3 cellular contexts compared by ENCODE assay signal in the genomic region with DNA sequence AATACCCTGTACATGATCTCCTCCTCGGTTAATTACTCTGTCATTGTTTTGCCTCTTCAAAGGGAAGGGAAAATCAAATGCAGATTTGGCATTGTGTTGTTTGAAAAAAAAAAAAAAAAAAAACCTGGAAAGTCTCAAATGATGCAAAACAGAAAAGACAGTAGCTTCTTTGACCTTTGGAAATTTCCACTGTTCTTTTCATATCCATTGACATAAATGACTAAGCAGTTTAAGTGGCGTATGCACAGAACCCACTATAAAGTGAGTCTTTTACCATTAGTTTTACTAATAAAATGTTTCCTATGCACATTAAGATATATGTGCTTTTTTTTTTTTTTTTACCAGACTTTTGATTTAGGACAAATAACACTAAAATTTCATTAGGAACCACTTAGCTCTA.
TF ChIP-seq lines count a peak whose summit lies in the region.

No MANE protein-coding gene starts in this region.

TF ChIP-seq in A549, 52 proteins besides CTCF, POLR2A, EP300 and RAD21:
- TF ChIP-seq, protein P1, sequence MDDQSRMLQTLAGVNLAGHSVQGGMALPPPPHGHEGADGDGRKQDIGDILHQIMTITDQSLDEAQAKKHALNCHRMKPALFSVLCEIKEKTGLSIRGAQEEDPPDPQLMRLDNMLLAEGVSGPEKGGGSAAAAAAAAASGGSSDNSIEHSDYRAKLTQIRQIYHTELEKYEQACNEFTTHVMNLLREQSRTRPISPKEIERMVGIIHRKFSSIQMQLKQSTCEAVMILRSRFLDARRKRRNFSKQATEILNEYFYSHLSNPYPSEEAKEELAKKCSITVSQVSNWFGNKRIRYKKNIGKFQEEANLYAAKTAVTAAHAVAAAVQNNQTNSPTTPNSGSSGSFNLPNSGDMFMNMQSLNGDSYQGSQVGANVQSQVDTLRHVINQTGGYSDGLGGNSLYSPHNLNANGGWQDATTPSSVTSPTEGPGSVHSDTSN (IDR thresholded peaks at IDR 0.05): no peak
- TF ChIP-seq POLR2AphosphoS2 (conservative IDR thresholded peaks at IDR 0.05; ENCODE audit: low read length): no peak
- TF ChIP-seq MAFK (IDR thresholded peaks at IDR 0.05; ENCODE audit: partially characterized antibody): peak; percentile 43
- TF ChIP-seq MYC (IDR thresholded peaks at IDR 0.05; ENCODE audit: borderline replicate concordance, low read length): no peak
TF ChIP-seq in A549: peak in this region for 1.

TF ChIP-seq in HCT116, 20 proteins besides CTCF, POLR2A, EP300 and RAD21 (continued from another document):
- no peak for TF ChIP-seq SP1 (IDR thresholded peaks at IDR 0.05; ENCODE audit: low read depth)
TF ChIP-seq in HCT116: peak in this region for 0.

TF ChIP-seq in GM12878, 131 proteins besides CTCF, POLR2A, EP300 and RAD21 (continued from another document):
- TF ChIP-seq, protein P2, sequence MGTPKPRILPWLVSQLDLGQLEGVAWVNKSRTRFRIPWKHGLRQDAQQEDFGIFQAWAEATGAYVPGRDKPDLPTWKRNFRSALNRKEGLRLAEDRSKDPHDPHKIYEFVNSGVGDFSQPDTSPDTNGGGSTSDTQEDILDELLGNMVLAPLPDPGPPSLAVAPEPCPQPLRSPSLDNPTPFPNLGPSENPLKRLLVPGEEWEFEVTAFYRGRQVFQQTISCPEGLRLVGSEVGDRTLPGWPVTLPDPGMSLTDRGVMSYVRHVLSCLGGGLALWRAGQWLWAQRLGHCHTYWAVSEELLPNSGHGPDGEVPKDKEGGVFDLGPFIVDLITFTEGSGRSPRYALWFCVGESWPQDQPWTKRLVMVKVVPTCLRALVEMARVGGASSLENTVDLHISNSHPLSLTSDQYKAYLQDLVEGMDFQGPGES (IDR thresholded peaks at IDR 0.05): no peak
- no peak for TF ChIP-seq ZBTB11 (CRISPR knock-in tag; IDR thresholded peaks at IDR 0.05)
- peak; percentile 27; the same call in 1 of the 2 replicates for TF ChIP-seq NFIC (IDR thresholded peaks at IDR 0.05; ENCODE audit: low read depth, low read length)
- TF ChIP-seq BHLHE40 (IDR thresholded peaks at IDR 0.05; ENCODE audit: borderline replicate concordance in 1 of 2, low read depth in 2 of 2, low read length in 1 of 2): no peak
- no peak for TF ChIP-seq HDAC6 (IDR thresholded peaks at IDR 0.05; ENCODE audit: unreplicated experiment)
- TF ChIP-seq POLR2AphosphoS2 (IDR thresholded peaks at IDR 0.05; ENCODE audit: low read depth, low read length): no peak
- TF ChIP-seq TCF12 (IDR thresholded peaks at IDR 0.05; ENCODE audit: low read depth, low read length): no peak
